ENCODE assay signal across 8 cellular contexts in the genomic region with DNA sequence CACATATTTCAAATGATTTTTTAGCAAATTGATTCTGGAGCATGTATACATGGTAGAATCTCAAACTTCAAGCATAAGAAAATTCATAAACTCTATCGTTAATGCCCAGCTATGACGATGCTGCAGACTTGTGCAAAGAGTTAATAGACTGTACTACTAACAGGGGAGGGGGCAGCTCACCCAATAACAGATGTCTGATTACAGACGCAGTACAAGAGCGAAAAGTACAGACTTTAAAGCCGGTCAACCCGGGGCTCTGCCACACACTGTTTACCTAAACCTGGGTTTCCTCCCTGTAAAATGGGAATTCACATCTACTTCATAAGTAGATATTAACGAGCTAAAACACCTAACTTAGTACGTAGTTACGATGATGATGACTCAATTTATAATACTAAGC. TPM values are rescaled to one million over a fixed set of nuclear protein-coding genes. Genes with fewer than 3 reads are reported as not detected.
DNase-seq lines count a peak whose midpoint lies in the region; ATAC-seq, FAIRE-seq and TF ChIP-seq lines count a peak whose summit lies in the region.

No MANE protein-coding gene starts in this region.

- TF ChIP-seq CTCF in Caco-2 (IDR thresholded peaks at IDR 0.05; ENCODE audit: insufficient read depth in 1 of 2, low read depth in 1 of 2, low read length in 1 of 2, severe bottlenecking in 1 of 2, unreplicated experiment in 1 of 2) (no peak), H1 (IDR thresholded peaks at IDR 0.05; ENCODE audit: control extremely low read depth in 1 of 3, insufficient read depth in 1 of 3, low read depth in 1 of 3, low read length in 3 of 3) (no peak)

- H4K8ac ChIP-seq in H1 (ENCODE audit: extremely low read depth, insufficient read depth, low read length) (no peak overlapping the region), neuronal stem cell (ENCODE audit: low read depth, low read length) (no peak overlapping the region)

- peak overlapping the region; percentile 87 for H3K9ac ChIP-seq in NT2/D1 (ENCODE audit: insufficient read length, low read depth)
- H3K9ac ChIP-seq in H1 (replicated peaks in 1 of 4; ENCODE audit: extremely low read depth in 1 of 4, low read depth in 3 of 4, low read length in 3 of 4): peak overlapping the region in 3 of 4 experiments; percentile 80 to 89 (median 81); a peak in 5 of 7 replicates
- H3K9ac ChIP-seq in neuronal stem cell (ENCODE audit: low read depth, low read length, poor library complexity): peak overlapping the region; percentile 60

- H2BK15ac ChIP-seq in H1 (ENCODE audit: low read length) (no peak overlapping the region), neuronal stem cell (ENCODE audit: low read length) (no peak overlapping the region)

- H3K4me3 Mint-ChIP-seq in Caco-2 (ENCODE audit: unreplicated experiment): peak overlapping the region; percentile 100

- H2AK5ac ChIP-seq in H1 (ENCODE audit: low read depth, low read length) (no peak overlapping the region), neuronal stem cell (ENCODE audit: low read depth, low read length) (no peak overlapping the region)

- H3K23me2 ChIP-seq in H1 (ENCODE audit: low read depth, low read length): peaks cover 3% of the 10 kb centered on the region

- H3K23ac ChIP-seq in H1 (ENCODE audit: insufficient read length): no peak overlapping the region
- H3K23ac ChIP-seq in neuronal stem cell (ENCODE audit: low read depth, low read length, poor library complexity): no peak overlapping the region

- no peak overlapping the region for H3K18ac ChIP-seq in H1 (ENCODE audit: extremely low read depth, low read length)
- no peak overlapping the region for H3K18ac ChIP-seq in neuronal stem cell (ENCODE audit: low read length)

- H3K27ac ChIP-seq in H1 (ENCODE audit: low read depth, low read length) (no peak overlapping the region), neuronal stem cell (replicated peaks; ENCODE audit: low read length) (no peak overlapping the region)

- H3K79me2 ChIP-seq in H1 (ENCODE audit: control insufficient read depth in 1 of 2, insufficient read depth in 2 of 2, low read length in 2 of 2): peaks cover 5 to 67% of the 10 kb centered on the region in 2 experiments; a peak in 3 of 4 replicates

- no peak overlapping the region for H4K5ac ChIP-seq in H1 (ENCODE audit: insufficient read length, low read depth, low read length)

- POLR2A ChIA-PET in Caco-2 (lab: Charles Lee): interaction anchor here (0.5 to 1.0 kb wide), 2 partner anchors 12 to 521 kb away, joined by 4 to 6 read pairs; no protein-coding TSS in a partner anchor
- POLR2A ChIA-PET in H1 (lab: Charles Lee; ENCODE audit: partially characterized antibody): interaction anchor here (0.7 to 1.2 kb wide), 10 partner anchors 10 to 855 kb away, joined by 3 to 6 read pairs (median 4); a partner anchor contains a TSS

- H3K14ac ChIP-seq in H1 (ENCODE audit: insufficient read length) (no peak overlapping the region), neuronal stem cell (ENCODE audit: low read length) (no peak overlapping the region)

- peak overlapping the region; percentile 96 for H3K27ac Mint-ChIP-seq in Caco-2 (ENCODE audit: unreplicated experiment)

- peaks cover 5% of the 10 kb centered on the region; the same call in 1 of the 2 replicates for H3K4me1 ChIP-seq in Caco-2
- H3K4me1 ChIP-seq in NT2/D1 (ENCODE audit: insufficient read depth, insufficient read length): no peaks in the 10 kb centered on the region
- H3K4me1 ChIP-seq in H1 (replicated peaks in 1 of 4; ENCODE audit: control insufficient read depth in 3 of 4, insufficient read depth in 4 of 4, low read length in 3 of 4): peaks cover 0 to 4% (median 2%) of the 10 kb centered on the region in 4 experiments; a peak in 3 of 7 replicates
- peaks cover 6 to 13% of the 10 kb centered on the region in 2 donors for H3K4me1 ChIP-seq in neuronal stem cell (ENCODE audit: control insufficient read depth in 2 of 2, insufficient read depth in 1 of 2, low read depth in 1 of 2, low read length in 2 of 2)

- CTCF ChIA-PET in Caco-2 (lab: Charles Lee) (interaction anchor here (0.9 kb wide), 1 partner anchor 12 kb away, joined by 3 read pairs; no protein-coding TSS in a partner anchor), H1 (lab: Charles Lee; ENCODE audit: partially characterized antibody) (interaction anchor here (0.8 kb wide), 1 partner anchor 40 kb away, joined by 3 read pairs; no protein-coding TSS in a partner anchor)

- H4K91ac ChIP-seq in H1 (replicated peaks; ENCODE audit: insufficient read length, low read length) (no peak overlapping the region), neuronal stem cell (ENCODE audit: low read depth, low read length, poor library complexity) (no peak overlapping the region)

- H3K4me2 ChIP-seq in H1 (ENCODE audit: insufficient read depth in 1 of 2, low read depth in 2 of 2, low read length in 2 of 2) (peak overlapping the region; percentile 70 to 87), neuronal stem cell (ENCODE audit: insufficient read depth, low read length, poor library complexity, severe bottlenecking) (peak overlapping the region; percentile 66)

- no peak for TF ChIP-seq POLR2A in H1 (IDR thresholded peaks at IDR 0.05; ENCODE audit: control extremely low read depth in 1 of 2, low read depth in 2 of 2, low read length in 2 of 2)

- DNase-seq in Caco-2 (no peak), NT2/D1 (ENCODE audit: low read depth, low spot score) (no peak), H1 (ENCODE audit: low read depth in 1 of 2, low spot score in 2 of 2) (no peak), neuronal stem cell (ENCODE audit: low spot score) (no peak), cerebellum (ENCODE audit: low spot score) (no peak), DMS153 treated with DMSO at 0.1 percent for 48 hours (lab: John Stamatoyannopoulos, UW; ENCODE audit: unreplicated experiment) (no peak)
- DNase-seq in activated effector memory CD4-positive, alpha-beta T cell treated with anti-CD3 and anti-CD28 coated beads, Interleukin-2, amount 50 U/mL, for 16 hours: no peak

- no peak overlapping the region for H2BK5ac ChIP-seq in H1 (ENCODE audit: low read depth, low read length)
- no peak overlapping the region for H2BK5ac ChIP-seq in neuronal stem cell (ENCODE audit: low read length)

- H3K9me3 Mint-ChIP-seq in Caco-2 (ENCODE audit: unreplicated experiment): no peaks in the 10 kb centered on the region

- H3K36me3 Mint-ChIP-seq in Caco-2 (ENCODE audit: insufficient read depth, unreplicated experiment): peaks cover 8% of the 10 kb centered on the region

- TF ChIP-seq RAD21 in H1 (IDR thresholded peaks at IDR 0.05 in 1 of 2, conservative IDR thresholded peaks at IDR 0.05 in 1 of 2; ENCODE audit: low read depth in 2 of 2, low read length in 2 of 2): no peak

- no peak for FAIRE-seq in H1 (lab: Jason Lieb, UNC)

- H2AFZ ChIP-seq in H1 (ENCODE audit: low read length): no peak overlapping the region
- peak overlapping the region; percentile 93 for H2AFZ ChIP-seq in neuronal stem cell (ENCODE audit: low read length)

- H2BK120ac ChIP-seq in H1 (replicated peaks; ENCODE audit: low read depth, low read length) (no peak overlapping the region), neuronal stem cell (ENCODE audit: low read depth, low read length) (no peak overlapping the region)

- H4K20me1 ChIP-seq in H1 (replicated peaks in 1 of 2; ENCODE audit: control insufficient read depth in 1 of 2, insufficient read depth in 2 of 2, low read length in 2 of 2): peaks cover 0 to 2% of the 10 kb centered on the region in 2 experiments

- intact Hi-C loops in Caco-2 (cut with micrococcal nuclease; ENCODE audit: unreplicated experiment): loop anchor here (5.0 kb wide), 1 partner anchor 99 kb away; a partner anchor contains a TSS

- H2BK12ac ChIP-seq in H1 (ENCODE audit: low read depth, low read length) (no peak overlapping the region), neuronal stem cell (ENCODE audit: low read length) (no peak overlapping the region)

- BruUV-seq in Caco-2 (replicated peaks; lab: Mats Ljungman, UMichigan): no TSS peak

- peaks cover 6% of the 10 kb centered on the region for H3K4me1 Mint-ChIP-seq in Caco-2 (ENCODE audit: low read depth, unreplicated experiment)

- H3K4ac ChIP-seq in H1 (replicated peaks; ENCODE audit: insufficient read length, low read depth, low read length): no peak overlapping the region
- H3K4ac ChIP-seq in neuronal stem cell (ENCODE audit: low read length): no peak overlapping the region

- no peak for ATAC-seq in HG03196 (IDR thresholded peaks at IDR 0.05; ENCODE audit: unreplicated experiment)

- H3K27me3 Mint-ChIP-seq in Caco-2 (ENCODE audit: insufficient read depth, unreplicated experiment): no peaks in the 10 kb centered on the region

- H2BK20ac ChIP-seq in H1 (ENCODE audit: low read length): no peak overlapping the region

- H3K9me3 ChIP-seq in Caco-2 (no peaks in the 10 kb centered on the region), NT2/D1 (ENCODE audit: insufficient read depth, low read length) (no peaks in the 10 kb centered on the region), H1 (ENCODE audit: insufficient read depth in 2 of 2, low read depth in 1 of 2, low read length in 1 of 2) (no peaks in the 10 kb centered on the region), neuronal stem cell (replicated peaks in 1 of 2; ENCODE audit: control insufficient read depth in 2 of 2, insufficient read depth in 1 of 2, low read depth in 1 of 2, low read length in 2 of 2) (no peaks in the 10 kb centered on the region)

- no peak overlapping the region for H3K56ac ChIP-seq in H1 (replicated peaks; ENCODE audit: insufficient read length, low read depth, low read length)

- H3K36me3 ChIP-seq in Caco-2 (ENCODE audit: control insufficient read depth, insufficient read depth, low read length): no peaks in the 10 kb centered on the region
- peaks cover 2% of the 10 kb centered on the region for H3K36me3 ChIP-seq in NT2/D1 (ENCODE audit: insufficient read depth, insufficient read length, low read length)
- no peaks in the 10 kb centered on the region for H3K36me3 ChIP-seq in H1 (ENCODE audit: control insufficient read depth in 2 of 4, insufficient read depth in 4 of 4, low read length in 3 of 4)
- H3K36me3 ChIP-seq in neuronal stem cell (replicated peaks in 1 of 2; ENCODE audit: control insufficient read depth in 2 of 2, insufficient read depth in 2 of 2, low read length in 2 of 2): no peaks in the 10 kb centered on the region

- WGBS in H1 (ENCODE audit: extremely low coverage in 1 of 2, insufficient coverage in 1 of 2, insufficient read length in 1 of 2, insufficient replicate concordance in 2 of 2, low coverage in 1 of 2, low lambda C conversion rate in 2 of 2, missing lambda C conversion rate in 1 of 2), 2 experiments: 36% methylated on average over 9 of the region's 9 CpGs; no CpG with 5 or more reads in 1 of the 2 experiments
- no CpG with 5 or more reads among the region's 9 CpGs for WGBS in neuronal stem cell (ENCODE audit: extremely low coverage in 2 of 2, insufficient read length in 2 of 2, insufficient replicate concordance in 1 of 2), 2 donors

- peaks cover 2% of the 10 kb centered on the region; the same call in 1 of the 2 replicates for H3K79me1 ChIP-seq in H1 (ENCODE audit: low read depth, low read length)
- H3K79me1 ChIP-seq in neuronal stem cell (ENCODE audit: low read depth, low read length): no peaks in the 10 kb centered on the region

- H3K4me3 ChIP-seq in Caco-2 (ENCODE audit: low read depth, low read length): peak overlapping the region; percentile 54
- H3K4me3 ChIP-seq in NT2/D1 (ENCODE audit: insufficient read length, low read depth): peak overlapping the region; percentile 87
- peak overlapping the region; percentile 92 to 97 (median 96) for H3K4me3 ChIP-seq in H1 (ENCODE audit: extremely low read depth in 1 of 4, insufficient read depth in 2 of 4, low read depth in 3 of 4, low read length in 4 of 4)
- peak overlapping the region; percentile 75 to 97 for H3K4me3 ChIP-seq in neuronal stem cell (ENCODE audit: low read length in 2 of 2)

- no peaks in the 10 kb centered on the region for H3K27me3 ChIP-seq in Caco-2 (replicated peaks; ENCODE audit: control insufficient read depth, insufficient read depth, low read length)
- H3K27me3 ChIP-seq in NT2/D1 (ENCODE audit: insufficient read depth, insufficient read length): no peaks in the 10 kb centered on the region
- no peaks in the 10 kb centered on the region for H3K27me3 ChIP-seq in H1 (replicated peaks in 1 of 4; ENCODE audit: control insufficient read depth in 3 of 4, extremely low read depth in 1 of 4, insufficient read depth in 3 of 4, low read length in 3 of 4)
- no peaks in the 10 kb centered on the region for H3K27me3 ChIP-seq in neuronal stem cell (ENCODE audit: control insufficient read depth in 3 of 3, insufficient read depth in 3 of 3, low read depth in 1 of 3, low read length in 3 of 3)

- TF ChIP-seq EP300 in H1 (IDR thresholded peaks at IDR 0.05; ENCODE audit: borderline replicate concordance in 1 of 2, low read depth in 2 of 2, low read length in 2 of 2): no peak

RNA-seq across cellular contexts. Expression of a gene that starts 0.7 kb away (rescaled TPM):
- total RNA-seq in Caco-2 (2022) (11.0 and 12.0 TPM in 2 replicates), cerebellum (65.4 TPM)
- total RNA-seq in H1 (2021; fragmentation: NEBNext Ultra II Directional; extraction: Animal tissue kit (Norgen Biotek cat#: 25700)): 11.7 and 13.6 TPM in 2 replicates
- polyA plus RNA-seq in H1 (2011; rRNA removed): 2.5 and 4.0 TPM in 2 replicates
- polyA plus RNA-seq in H1 (2011; cell fraction: cytosol; rRNA removed): 4.5 TPM
- 9.6 TPM for polyA plus RNA-seq in H1 (2011; cell fraction: nucleus; rRNA removed)
- 5.2 to 9.2 TPM (median 8.0 TPM) in 4 replicates for polyA plus RNA-seq in H1 (2012, experiment 1 of 2)
- 0.30 TPM for polyA plus RNA-seq in H1 (2012, experiment 2 of 2)
- 4.6 TPM for polyA plus RNA-seq in H1 (2013, experiment 1 of 2)
- 4.5 TPM for polyA plus RNA-seq in H1 (2013, experiment 2 of 2)
- polyA minus RNA-seq in H1 (2011; rRNA and poly(A)+ RNA removed): 21.6 and 26.3 TPM in 2 replicates
- 5.5 TPM for polyA minus RNA-seq in H1 (2011; cell fraction: cytosol; rRNA and poly(A)+ RNA removed)
- polyA minus RNA-seq in H1 (2011; cell fraction: nucleus; rRNA and poly(A)+ RNA removed): 18.2 TPM
- 6.4 TPM for polyA plus RNA-seq in neuronal stem cell (2013, experiment 1 of 2)
- polyA plus RNA-seq in neuronal stem cell (2013, experiment 2 of 2): 6.5 TPM

RNA-seq across cellular contexts. Expression of a gene that starts 1.3 kb away (rescaled TPM):
- total RNA-seq in Caco-2 (2022): 4.3 and 4.7 TPM in 2 replicates
- total RNA-seq in H1 (2021; fragmentation: NEBNext Ultra II Directional; extraction: Animal tissue kit (Norgen Biotek cat#: 25700)): 2.9 and 3.2 TPM in 2 replicates
- 0.88 and 1.9 TPM in 2 replicates for polyA plus RNA-seq in H1 (2011; rRNA removed)
- polyA plus RNA-seq in H1 (2011; cell fraction: cytosol; rRNA removed): 2.1 TPM
- polyA plus RNA-seq in H1 (2011; cell fraction: nucleus; rRNA removed): 0.39 TPM
- 1.4 to 2.1 TPM (median 2.0 TPM) in 4 replicates for polyA plus RNA-seq in H1 (2012, experiment 1 of 2)
- 0.68 TPM for polyA plus RNA-seq in H1 (2012, experiment 2 of 2)
- polyA plus RNA-seq in H1 (2013, experiment 1 of 2): 2.8 TPM
- 2.8 TPM for polyA plus RNA-seq in H1 (2013, experiment 2 of 2)
- polyA minus RNA-seq in H1 (2011; rRNA and poly(A)+ RNA removed): 1.6 and 2.0 TPM in 2 replicates
- not detected for polyA minus RNA-seq in H1 (2011; cell fraction: cytosol; rRNA and poly(A)+ RNA removed)
- 3.5 TPM for polyA minus RNA-seq in H1 (2011; cell fraction: nucleus; rRNA and poly(A)+ RNA removed)
- 3.2 TPM for polyA plus RNA-seq in neuronal stem cell (2013, experiment 1 of 2)
- polyA plus RNA-seq in neuronal stem cell (2013, experiment 2 of 2): 3.6 TPM
- 7.8 TPM for total RNA-seq in cerebellum

RNA-seq across cellular contexts. Expression of a gene that starts 1.3 kb away (rescaled TPM):
- total RNA-seq in Caco-2 (2022) (18.7 and 19.6 TPM in 2 replicates), cerebellum (35.9 TPM)
- 16.8 and 16.9 TPM in 2 replicates for total RNA-seq in H1 (2021; fragmentation: NEBNext Ultra II Directional; extraction: Animal tissue kit (Norgen Biotek cat#: 25700))
- polyA plus RNA-seq in H1 (2011; rRNA removed): 2.4 and 6.3 TPM in 2 replicates
- 9.1 TPM for polyA plus RNA-seq in H1 (2011; cell fraction: cytosol; rRNA removed)
- 3.2 TPM for polyA plus RNA-seq in H1 (2011; cell fraction: nucleus; rRNA removed)
- 9.0 to 15.1 TPM (median 11.8 TPM) in 4 replicates for polyA plus RNA-seq in H1 (2012, experiment 1 of 2)
- 1.1 TPM for polyA plus RNA-seq in H1 (2012, experiment 2 of 2)
- polyA plus RNA-seq in H1 (2013, experiment 1 of 2): 10.4 TPM
- polyA plus RNA-seq in H1 (2013, experiment 2 of 2): 9.2 TPM
- 9.9 and 12.3 TPM in 2 replicates for polyA minus RNA-seq in H1 (2011; rRNA and poly(A)+ RNA removed)
- 5.0 TPM for polyA minus RNA-seq in H1 (2011; cell fraction: cytosol; rRNA and poly(A)+ RNA removed)
- polyA minus RNA-seq in H1 (2011; cell fraction: nucleus; rRNA and poly(A)+ RNA removed): 4.8 TPM
- polyA plus RNA-seq in neuronal stem cell (2013, experiment 1 of 2): 13.0 TPM
- 13.9 TPM for polyA plus RNA-seq in neuronal stem cell (2013, experiment 2 of 2)
